Comparison of ENCODE assay signal across 12 cellular contexts in the genomic region with DNA sequence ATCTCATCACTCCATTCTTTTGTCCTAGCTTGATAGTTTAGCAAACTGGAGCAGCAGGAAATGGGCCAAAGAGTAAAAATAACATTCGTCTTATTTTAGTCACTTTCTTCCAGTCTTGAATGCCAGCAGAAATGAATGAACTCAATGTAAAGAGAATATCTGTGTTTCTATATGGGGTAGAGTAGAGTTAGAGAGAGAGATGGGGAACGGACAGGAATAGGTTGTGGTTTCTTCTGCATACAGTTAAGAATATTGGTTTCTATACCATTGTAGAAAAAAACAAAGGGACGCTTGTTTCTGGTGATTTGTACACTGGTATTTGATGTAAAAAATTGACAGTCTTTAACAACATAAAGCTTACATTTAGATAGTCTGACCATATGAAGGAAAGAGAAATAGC. TPM values are rescaled to one million over a fixed set of nuclear protein-coding genes. Genes with fewer than 3 reads are reported as not detected.
A peak's percentile ranks its signal among the peaks of the same experiment; 100 is the strongest.
DNase-seq lines count a peak whose midpoint lies in the region; ATAC-seq lines count a peak whose summit lies in the region.
"Had no signal": no experiment of that assay in that cellular context is flagged by ENCODE, and none has a peak within 500 bp of the region (broad histone marks: within the 10 kb centered on the region; RNA-seq: fewer than 3 reads in every experiment).

No MANE protein-coding gene starts in this region.

- POLR2A ChIA-PET in CD4-positive, alpha-beta memory T cell (lab: Charles Lee; ENCODE audit: partially characterized antibody) = interaction anchor here (0.9 to 8.4 kb wide), 22 partner anchors 8 to 259 kb away, joined by 3 to 109 read pairs (median 9); a partner anchor contains a TSS

- peak overlapping the region; percentile 57 to 93 (median 84) for H3K4me3 Mint-ChIP-seq in CD4-positive, alpha-beta memory T cell
- H3K4me3 Mint-ChIP-seq in activated T-helper 2 cell treated with anti-CD3 and anti-CD28 coated beads, Interferon-gamma antibody, Interleukin-2, Interleukin-4, amounts not matched to agents 10 μg/mL and 5 μg/mL and 100 μg/mL, durations not matched to agents 14 hours and 24 hours and 36 hours (ENCODE audit: low read depth) = peak overlapping the region; percentile 70
- H3K4me3 Mint-ChIP-seq: H9 had no signal

- CTCF ChIA-PET in CD4-positive, alpha-beta memory T cell (lab: Charles Lee; ENCODE audit: partially characterized antibody) = interaction anchor here (1.2 to 2.2 kb wide), 4 partner anchors 16 to 117 kb away, joined by 3 to 7 read pairs (median 4); no protein-coding TSS in a partner anchor

- H3K27ac ChIP-seq in CD4-positive, alpha-beta memory T cell (ENCODE audit: low read depth, low read length) = peak overlapping the region; percentile 71
- H3K27ac ChIP-seq: uterus had no signal

- peak overlapping the region; percentile 83 to 97 (median 93) for H3K27ac Mint-ChIP-seq in CD4-positive, alpha-beta memory T cell
- H3K27ac Mint-ChIP-seq in activated T-helper 2 cell treated with anti-CD3 and anti-CD28 coated beads, Interferon-gamma antibody, Interleukin-2, Interleukin-4, amounts not matched to agents 10 μg/mL and 5 μg/mL and 100 μg/mL, durations not matched to agents 14 hours and 24 hours and 36 hours = peak overlapping the region; percentile 86
- H3K27ac Mint-ChIP-seq: H9 had no signal

- H3K36me3 ChIP-seq in CD4-positive, alpha-beta memory T cell (ENCODE audit: insufficient read depth, low read length) = peaks cover 3% of the 10 kb centered on the region
- H3K36me3 ChIP-seq: uterus had no signal

- peak overlapping the region; percentile 34 to 42 for H3K4me3 ChIP-seq in CD4-positive, alpha-beta memory T cell (ENCODE audit: low read length in 2 of 2)
- H3K4me3 ChIP-seq: uterus had no signal

- H3K27me3 Mint-ChIP-seq in CD4-positive, alpha-beta memory T cell = no peaks in the 10 kb centered on the region
- H3K27me3 Mint-ChIP-seq in activated T-helper 2 cell treated with anti-CD3 and anti-CD28 coated beads, Interferon-gamma antibody, Interleukin-2, Interleukin-4, amounts not matched to agents 10 μg/mL and 5 μg/mL and 100 μg/mL, durations not matched to agents 14 hours and 24 hours and 36 hours (ENCODE audit: low read depth) = no peaks in the 10 kb centered on the region

- intact Hi-C loops in CD4-positive, alpha-beta memory T cell (cut with micrococcal nuclease) = loop anchor here (1.0 kb wide), 1 partner anchor 8 kb away; no protein-coding TSS in a partner anchor
- intact Hi-C loops in activated T-helper 2 cell treated with anti-CD3 and anti-CD28 coated beads, Interferon-gamma antibody, Interleukin-2, Interleukin-4, amounts not matched to agents 10 μg/mL and 5 μg/mL and 100 μg/mL, durations not matched to agents 14 hours and 24 hours and 36 hours (cut with micrococcal nuclease) = no loop called here
- intact Hi-C loops in Right ventricle myocardium inferior (cut with DNase I) = no loop called here

- H3K4me1 Mint-ChIP-seq in CD4-positive, alpha-beta memory T cell = peaks cover 34 to 81% (median 42%) of the 10 kb centered on the region in 4 donors
- peaks cover 62% of the 10 kb centered on the region for H3K4me1 Mint-ChIP-seq in activated T-helper 2 cell treated with anti-CD3 and anti-CD28 coated beads, Interferon-gamma antibody, Interleukin-2, Interleukin-4, amounts not matched to agents 10 μg/mL and 5 μg/mL and 100 μg/mL, durations not matched to agents 14 hours and 24 hours and 36 hours (ENCODE audit: low read depth)
- H3K4me1 Mint-ChIP-seq: H9 had no signal

- DNase-seq in CD4-positive, alpha-beta memory T cell = no peak
- DNase-seq in activated T-helper 2 cell treated with anti-CD3 and anti-CD28 coated beads, Interferon-gamma antibody, Interleukin-2, Interleukin-4, amounts not matched to agents 10 μg/mL and 5 μg/mL and 100 μg/mL, durations not matched to agents 14 hours and 24 hours and 36 hours (ENCODE audit: low spot score) = no peak
- DNase-seq in HCEC 1CT (no peak), HUDEP-2 (lab: John Stamatoyannopoulos, UW; ENCODE audit: unreplicated experiment in 76 of 76) (no peak), Right ventricle myocardium inferior (ENCODE audit: missing footprints) (no peak)
- DNase-seq: effector CD4-positive, alpha-beta T cell; H9; uterus had no signal

- peaks cover 94% of the 10 kb centered on the region for H3K4me1 ChIP-seq in CD4-positive, alpha-beta memory T cell (ENCODE audit: insufficient read depth, low read length)
- H3K4me1 ChIP-seq: uterus had no signal

- H3K9me3 ChIP-seq in CD4-positive, alpha-beta memory T cell (ENCODE audit: control insufficient read depth in 1 of 2, low read length in 2 of 2) = no peaks in the 10 kb centered on the region
- H3K9me3 ChIP-seq: uterus had no signal

- ATAC-seq in GM19043 (IDR thresholded peaks at IDR 0.05; ENCODE audit: low read depth, unreplicated experiment) (peak; percentile 58), HG03066 (IDR thresholded peaks at IDR 0.05; ENCODE audit: low read depth, unreplicated experiment) (peak; percentile 73), HG03520 (IDR thresholded peaks at IDR 0.05; ENCODE audit: unreplicated experiment) (no peak), Right ventricle myocardium inferior (no peak)

- H3K36me3 Mint-ChIP-seq in CD4-positive, alpha-beta memory T cell = peaks cover 22 to 62% of the 10 kb centered on the region in 2 donors
- peaks cover 33% of the 10 kb centered on the region for H3K36me3 Mint-ChIP-seq in activated T-helper 2 cell treated with anti-CD3 and anti-CD28 coated beads, Interferon-gamma antibody, Interleukin-2, Interleukin-4, amounts not matched to agents 10 μg/mL and 5 μg/mL and 100 μg/mL, durations not matched to agents 14 hours and 24 hours and 36 hours (ENCODE audit: low read depth)

- H3K9me3 Mint-ChIP-seq in CD4-positive, alpha-beta memory T cell = no peaks in the 10 kb centered on the region
- H3K9me3 Mint-ChIP-seq in activated T-helper 2 cell treated with anti-CD3 and anti-CD28 coated beads, Interferon-gamma antibody, Interleukin-2, Interleukin-4, amounts not matched to agents 10 μg/mL and 5 μg/mL and 100 μg/mL, durations not matched to agents 14 hours and 24 hours and 36 hours = no peaks in the 10 kb centered on the region

- no peaks in the 10 kb centered on the region for H3K27me3 ChIP-seq in CD4-positive, alpha-beta memory T cell (ENCODE audit: insufficient read depth, low read length)
- H3K27me3 ChIP-seq: uterus had no signal

RNA-seq across cellular contexts. Expression of a gene that starts 8.9 kb away (rescaled TPM):
- total RNA-seq in CD4-positive, alpha-beta memory T cell = 10 to 100 TPM; 89.0 to 89.6 TPM
- polyA plus RNA-seq in CD4-positive, alpha-beta memory T cell = 1 to 10 TPM; 8.4 to 9.7 TPM
- total RNA-seq in activated T-helper 2 cell treated with anti-CD3 and anti-CD28 coated beads, Interferon-gamma antibody, Interleukin-2, Interleukin-4, amounts not matched to agents 10 μg/mL and 5 μg/mL and 100 μg/mL, durations not matched to agents 14 hours and 24 hours and 36 hours = 9.2 and 10.1 TPM in 2 replicates
- total RNA-seq in Right ventricle myocardium inferior = 0.05 TPM
- total RNA-seq: H9, HT1080 had no signal

Comparison
In these comparisons a context has a peak if more than half of its experiments do, and no peak if none do; other contexts are left out.
1. ATAC-seq: peak in GM19043 (single experiment) and HG03066 (single experiment); none in HG03520 (single experiment) and Right ventricle myocardium inferior (single experiment).